ENCODE assay signal across 8 cellular contexts in the genomic region with DNA sequence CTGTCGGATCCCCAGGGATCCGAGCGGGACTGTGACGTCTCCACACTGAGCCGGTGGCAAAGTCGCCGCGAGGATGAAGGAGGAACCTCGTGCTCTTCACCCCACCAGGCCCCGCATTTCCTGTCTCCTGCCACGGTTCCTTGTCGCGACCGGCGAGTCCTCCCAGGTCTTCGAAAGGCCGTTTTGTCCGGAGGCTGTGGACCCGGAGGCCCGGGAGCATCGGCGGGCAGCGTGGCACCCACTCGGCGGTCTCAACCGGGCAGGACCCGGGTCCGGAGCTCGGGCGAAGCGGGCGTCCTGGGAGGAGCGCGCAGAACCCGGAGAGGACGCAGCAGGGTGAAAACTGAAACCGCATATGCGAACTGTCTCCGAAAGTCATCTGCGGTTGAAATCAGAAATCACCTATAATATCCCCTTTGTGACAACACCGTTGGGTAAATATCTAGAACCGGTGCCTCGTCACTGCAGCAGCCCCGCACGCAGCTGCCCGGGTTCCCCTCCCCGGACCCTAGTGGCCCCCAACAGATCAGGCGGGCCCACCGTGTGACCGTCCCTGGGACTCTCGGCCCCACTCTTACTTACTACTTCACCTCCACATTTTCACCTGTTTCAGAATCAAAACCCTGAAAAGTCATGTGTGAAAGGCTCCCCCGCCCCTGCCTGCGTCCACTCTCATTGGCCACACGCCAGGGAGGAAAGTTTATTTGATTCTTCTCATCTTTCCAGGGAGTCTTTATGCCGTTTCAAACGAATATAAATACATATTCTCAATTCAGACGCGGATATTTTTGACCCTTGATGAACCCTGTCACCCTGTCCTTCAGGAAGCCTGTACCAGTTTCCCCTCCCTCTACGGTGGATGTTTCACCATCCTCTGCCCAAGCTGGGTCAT. TPM values are rescaled to one million over a fixed set of nuclear protein-coding genes. Genes with fewer than 3 reads are reported as not detected.
DNase-seq lines count a peak whose midpoint lies in the region; ATAC-seq and TF ChIP-seq lines count a peak whose summit lies in the region.

No MANE protein-coding gene starts in this region.

- 2% methylated on average over 59 of the region's 59 CpGs for WGBS in aorta, 2 donors

- no peaks in the 10 kb centered on the region for H3K4me1 ChIP-seq in RWPE2 (ENCODE audit: insufficient read depth, poor library complexity, severe bottlenecking)
- H3K4me1 ChIP-seq in mucosa of rectum (ENCODE audit: control insufficient read depth in 2 of 2, insufficient read depth in 2 of 2, low read length in 2 of 2): peaks cover 14 to 22% of the 10 kb centered on the region in 2 donors
- H3K4me1 ChIP-seq in aorta (ENCODE audit: control insufficient read depth in 1 of 2, insufficient read depth in 2 of 2, low read length in 2 of 2): no peaks in the 10 kb centered on the region

- intact Hi-C loops in aorta (cut with DNase I): no loop called here

- ATAC-seq in HG02938 (IDR thresholded peaks at IDR 0.05; ENCODE audit: unreplicated experiment) (peak; percentile 86), RWPE2 (ENCODE audit: low read depth) (no peak), aorta (ENCODE audit: low FRiP score) (peak; percentile 4)

- H3K9ac ChIP-seq in mucosa of rectum (ENCODE audit: low read depth in 1 of 2, low read length in 2 of 2): peak overlapping the region in 1 of 2 donors; percentile 15

- peak overlapping the region; percentile 30 for H3K4me3 ChIP-seq in RWPE2 (ENCODE audit: severe bottlenecking)
- H3K4me3 ChIP-seq in cardiac fibroblast (replicated peaks in 1 of 2; ENCODE audit: low read depth in 2 of 2, low read length in 2 of 2): peak overlapping the region; percentile 32 to 53
- peak overlapping the region; percentile 59 to 63 for H3K4me3 ChIP-seq in mucosa of rectum (ENCODE audit: low read length in 2 of 2)
- peak overlapping the region in 1 of 2 donors; percentile 25 for H3K4me3 ChIP-seq in aorta (ENCODE audit: low read length in 2 of 2)

- no peak for TF ChIP-seq CTCF in RWPE2 (IDR thresholded peaks at IDR 0.05; ENCODE audit: poor library complexity, severe bottlenecking)
- no peak for TF ChIP-seq CTCF in cardiac fibroblast (IDR thresholded peaks at IDR 0.05; ENCODE audit: low read depth, low read length)

- no peaks in the 10 kb centered on the region for H3K27me3 ChIP-seq in RWPE2 (ENCODE audit: insufficient read depth, poor library complexity, severe bottlenecking)
- peaks cover 72 to 77% of the 10 kb centered on the region in 2 donors for H3K27me3 ChIP-seq in mucosa of rectum (ENCODE audit: control insufficient read depth in 2 of 2, insufficient read depth in 2 of 2, low read length in 2 of 2)
- no peaks in the 10 kb centered on the region for H3K27me3 ChIP-seq in aorta (ENCODE audit: control insufficient read depth in 1 of 2, insufficient read depth in 2 of 2, low read length in 1 of 2)

- H3K27ac ChIP-seq in RWPE2 (ENCODE audit: poor library complexity, severe bottlenecking): no peak overlapping the region
- no peak overlapping the region for H3K27ac ChIP-seq in mucosa of rectum (ENCODE audit: low read depth in 2 of 2, low read length in 2 of 2)
- no peak overlapping the region for H3K27ac ChIP-seq in aorta (ENCODE audit: low read depth in 1 of 2, low read length in 2 of 2)

- H3K36me3 ChIP-seq in RWPE2 (ENCODE audit: low read depth): no peaks in the 10 kb centered on the region
- no peaks in the 10 kb centered on the region for H3K36me3 ChIP-seq in mucosa of rectum (ENCODE audit: control insufficient read depth in 2 of 2, insufficient read depth in 2 of 2, low read length in 2 of 2)
- H3K36me3 ChIP-seq in aorta (ENCODE audit: control insufficient read depth in 1 of 2, insufficient read depth in 2 of 2, low read length in 1 of 2): no peaks in the 10 kb centered on the region

- peak; percentile 80 for DNase-seq in activated effector memory CD4-positive, alpha-beta T cell treated with anti-CD3 and anti-CD28 coated beads, Interleukin-2, amount 50 U/mL, for 16 hours
- DNase-seq in activated effector memory CD4-positive, alpha-beta T cell treated with Interleukin-2 at 50 U/mL for 16 hours: no peak
- no peak for DNase-seq in RWPE2 (ENCODE audit: low spot score)
- DNase-seq in cardiac fibroblast (ENCODE audit: low read depth in 2 of 2): peak in 1 of 2 donors; percentile 13
- DNase-seq in aorta: peak in 1 of 2 donors; percentile 57
- no peak for DNase-seq in SHP77 (lab: John Stamatoyannopoulos, UW)

- H3K9me3 ChIP-seq in RWPE2 (ENCODE audit: severe bottlenecking) (no peaks in the 10 kb centered on the region), mucosa of rectum (ENCODE audit: control insufficient read depth in 2 of 2, low read length in 2 of 2) (no peaks in the 10 kb centered on the region), aorta (ENCODE audit: control insufficient read depth, low read length) (no peaks in the 10 kb centered on the region)

RNA-seq across cellular contexts. Expression of a gene that starts 3.0 kb away (rescaled TPM):
- total RNA-seq in aorta: under 1 TPM; 0.66 to 0.68 TPM
- under 1 TPM in 1 of 2 donors, not detected in 1; 0.36 TPM for polyA plus RNA-seq in aorta

RNA-seq across cellular contexts. Expression of a gene that starts 15.9 kb away (rescaled TPM):
- total RNA-seq in aorta: under 1 TPM in 1 of 2 donors, not detected in 1; 0.99 TPM
- polyA plus RNA-seq in aorta: under 1 TPM in 1 of 2 donors, not detected in 1; 0.64 TPM

RNA-seq across cellular contexts. Expression of a gene that starts 24.9 kb away (rescaled TPM):
- under 1 TPM in 1 of 2 donors, not detected in 1; 0.13 TPM for total RNA-seq in aorta
- polyA plus RNA-seq in aorta: under 1 TPM in 1 of 2 donors, not detected in 1; 0.38 TPM

RNA-seq across cellular contexts. Expression of a gene that starts 40.9 kb away (rescaled TPM):
- under 1 TPM; 0.18 to 0.65 TPM for total RNA-seq in aorta
- 1 to 10 TPM in 1 of 2 donors, not detected in 1; 1.7 TPM for polyA plus RNA-seq in aorta
